ENCODE assay signal across 1 cellular context in the genomic region with DNA sequence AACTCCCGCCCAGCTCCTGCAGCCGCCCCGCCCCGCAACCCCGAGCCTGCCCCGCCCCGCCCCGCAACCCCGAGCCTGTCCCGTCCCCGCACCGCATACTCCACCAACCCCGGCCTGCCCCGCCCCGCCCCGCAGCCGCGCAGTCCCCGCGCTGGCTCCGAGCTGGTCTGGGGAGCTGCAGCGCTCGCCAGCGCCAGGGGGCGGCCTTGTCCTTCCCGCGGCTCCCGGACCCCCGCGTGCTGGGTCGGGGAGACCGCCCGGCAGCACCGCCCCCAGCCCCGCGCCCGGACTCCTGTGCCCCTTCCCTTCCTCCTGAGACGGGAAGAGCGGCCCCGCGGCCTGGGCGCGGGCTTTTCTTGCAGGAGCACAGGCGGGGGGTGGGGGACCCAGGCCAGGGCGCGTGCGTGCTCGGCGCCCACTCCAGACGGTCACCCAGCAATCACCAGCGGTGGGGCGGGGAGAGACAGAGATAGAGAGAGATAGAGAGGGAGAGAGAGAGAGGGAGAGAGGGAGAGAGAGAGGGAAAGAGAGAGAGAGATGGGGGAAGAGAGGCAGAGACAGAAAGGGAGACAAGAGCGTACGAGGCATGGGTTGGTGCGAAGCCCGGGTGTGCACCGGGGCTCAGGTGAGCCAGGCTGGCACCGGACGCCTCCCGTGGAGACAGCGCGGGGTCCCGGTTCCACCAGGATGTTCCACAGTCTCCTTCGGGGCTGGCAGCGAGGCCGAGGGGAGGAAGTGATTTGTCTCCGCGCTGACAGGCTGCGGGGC.
TF ChIP-seq lines count a peak whose summit lies in the region.

No MANE protein-coding gene starts in this region.

TF ChIP-seq in IMR-90, 13 proteins besides CTCF, POLR2A, EP300 and RAD21:
- TF ChIP-seq, protein P1, sequence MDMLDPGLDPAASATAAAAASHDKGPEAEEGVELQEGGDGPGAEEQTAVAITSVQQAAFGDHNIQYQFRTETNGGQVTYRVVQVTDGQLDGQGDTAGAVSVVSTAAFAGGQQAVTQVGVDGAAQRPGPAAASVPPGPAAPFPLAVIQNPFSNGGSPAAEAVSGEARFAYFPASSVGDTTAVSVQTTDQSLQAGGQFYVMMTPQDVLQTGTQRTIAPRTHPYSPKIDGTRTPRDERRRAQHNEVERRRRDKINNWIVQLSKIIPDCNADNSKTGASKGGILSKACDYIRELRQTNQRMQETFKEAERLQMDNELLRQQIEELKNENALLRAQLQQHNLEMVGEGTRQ (IDR thresholded peaks at IDR 0.05; ENCODE audit: low read depth, low read length) = no peak
- TF ChIP-seq MXI1 (IDR thresholded peaks at IDR 0.05; ENCODE audit: borderline replicate concordance, low read depth, low read length) = no peak
- TF ChIP-seq BHLHE40 (IDR thresholded peaks at IDR 0.05; ENCODE audit: low read depth, low read length) = no peak
- TF ChIP-seq FOS (IDR thresholded peaks at IDR 0.05; ENCODE audit: low read depth, low read length) = no peak
- no peak for TF ChIP-seq CHD1 (IDR thresholded peaks at IDR 0.05; ENCODE audit: low read depth, low read length)
- TF ChIP-seq NFE2L2 (IDR thresholded peaks at IDR 0.05; ENCODE audit: low read depth, low read length) = no peak
- no peak for TF ChIP-seq CEBPB (IDR thresholded peaks at IDR 0.05; ENCODE audit: low read depth, low read length)
- TF ChIP-seq RFX5 (IDR thresholded peaks at IDR 0.05; ENCODE audit: low read depth, low read length) = no peak
- peak; percentile 41; the same call in 1 of the 2 replicates for TF ChIP-seq MAZ (IDR thresholded peaks at IDR 0.05; ENCODE audit: borderline replicate concordance, low read depth, low read length)
- peak; percentile 35 for TF ChIP-seq SMC3 (IDR thresholded peaks at IDR 0.05; ENCODE audit: low read depth, low read length)
- no peak for TF ChIP-seq RCOR1 (IDR thresholded peaks at IDR 0.05; ENCODE audit: insufficient replicate concordance, low read length)
- TF ChIP-seq, protein P2, sequence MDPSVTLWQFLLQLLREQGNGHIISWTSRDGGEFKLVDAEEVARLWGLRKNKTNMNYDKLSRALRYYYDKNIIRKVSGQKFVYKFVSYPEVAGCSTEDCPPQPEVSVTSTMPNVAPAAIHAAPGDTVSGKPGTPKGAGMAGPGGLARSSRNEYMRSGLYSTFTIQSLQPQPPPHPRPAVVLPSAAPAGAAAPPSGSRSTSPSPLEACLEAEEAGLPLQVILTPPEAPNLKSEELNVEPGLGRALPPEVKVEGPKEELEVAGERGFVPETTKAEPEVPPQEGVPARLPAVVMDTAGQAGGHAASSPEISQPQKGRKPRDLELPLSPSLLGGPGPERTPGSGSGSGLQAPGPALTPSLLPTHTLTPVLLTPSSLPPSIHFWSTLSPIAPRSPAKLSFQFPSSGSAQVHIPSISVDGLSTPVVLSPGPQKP (IDR thresholded peaks at IDR 0.05; ENCODE audit: borderline replicate concordance, low read depth, low read length) = no peak
- no peak for TF ChIP-seq MAFK (IDR thresholded peaks at IDR 0.05; ENCODE audit: low read depth, low read length)
